33 cellular contexts compared by ENCODE assay signal in genomic region chr12:10521555-10521954, GRCh38. TPM values are rescaled to one million over a fixed set of nuclear protein-coding genes. Genes with fewer than 3 reads are reported as not detected.
"Had no signal": no experiment of that assay in that cellular context is flagged by ENCODE, and none has a peak within 500 bp of the region (broad histone marks: within the 10 kb centered on the region; RNA-seq: fewer than 3 reads in every experiment).

No MANE protein-coding gene starts in this region.

- DNase-seq: colonic mucosa; effector CD8-positive, alpha-beta T cell; endodermal cell; foreskin fibroblast; glutamatergic neuron; heart right ventricle; hippocampal formation; left cardiac atrium; left lung; mesenchymal stem cell; mucosa of descending colon; naive B cell; pancreas; retina; right lobe of liver; small intestine; stimulated activated CD4-positive, alpha-beta T cell treated with anti-CD3 and anti-CD28 coated beads, Interleukin-12 subunit alpha, Interleukin-12 subunit beta, amount 100 ng/mL, for 4 hours; stimulated activated CD4-positive, alpha-beta T cell treated with anti-CD3 and anti-CD28 coated beads, Interleukin-1b, Interleukin-23, amount 100 ng/mL, for 48 hours; stimulated activated CD4-positive, alpha-beta T cell treated with anti-CD3 and anti-CD28 coated beads, Interleukin-4, amount 100 ng/mL, for 1 hour; stimulated activated CD8-positive, alpha-beta memory T cell treated with anti-CD3 and anti-CD28 coated beads, Interleukin-4, amount 100 ng/mL, for 48 hours; stimulated activated naive CD4-positive, alpha-beta T cell treated with Interleukin-2 at 50 U/mL for 16 hours; upper lobe of left lung had no signal

- H3K9me3 ChIP-seq: colonic mucosa, gastroesophageal sphincter, heart right ventricle, left lung, mucosa of descending colon, neutrophil, pancreas, right lobe of liver, thoracic aorta, tibial nerve, upper lobe of left lung had no signal

- H3K27ac Mint-ChIP-seq: dendritic cell treated with granulocyte-macrophage colony-stimulating factor and Interleukin-4, amounts not matched to agents 40 ng/mL and 50 ng/mL, for 4 days; endodermal cell; mesothelial cell of epicardium; naive B cell; natural killer cell treated with Interleukin-12 subunit alpha and Interleukin-12 subunit beta and Interleukin-15 and Interleukin-18, amount 100 ng/mL, for 72 hours had no signal

- H3K36me3 ChIP-seq: colonic mucosa, gastroesophageal sphincter, heart right ventricle, left lung, neutrophil, pancreas, right lobe of liver, thoracic aorta, tibial nerve, upper lobe of left lung had no signal

- H3K27ac ChIP-seq: colonic mucosa, epithelial cell of prostate, gastroesophageal sphincter, heart right ventricle, left lung, neutrophil, pancreas, right lobe of liver, thoracic aorta, tibial nerve, upper lobe of left lung had no signal

- ATAC-seq: esophagus mucosa, gastroesophageal sphincter, heart right ventricle, left cardiac atrium, left lung, mucosa of descending colon, pancreas, right lobe of liver had no signal

- H3K4me1 Mint-ChIP-seq: endodermal cell, mesothelial cell of epicardium, naive B cell, neural crest cell had no signal

- H3K36me3 Mint-ChIP-seq: mesothelial cell of epicardium, naive B cell had no signal

- H3K9me3 Mint-ChIP-seq: dendritic cell treated with granulocyte-macrophage colony-stimulating factor and Interleukin-4, amounts not matched to agents 40 ng/mL and 50 ng/mL, for 4 days; mesothelial cell of epicardium; naive B cell; natural killer cell treated with Interleukin-12 subunit alpha and Interleukin-12 subunit beta and Interleukin-15 and Interleukin-18, amount 100 ng/mL, for 72 hours; neural crest cell had no signal

- H3K4me1 ChIP-seq: colonic mucosa, gastroesophageal sphincter, heart right ventricle, left lung, pancreas, right lobe of liver, tibial nerve, upper lobe of left lung had no signal

- H3K4me3 ChIP-seq: colonic mucosa, gastroesophageal sphincter, heart right ventricle, left lung, mucosa of descending colon, pancreas, right lobe of liver, thoracic aorta, tibial nerve, upper lobe of left lung had no signal

- H3K4me3 Mint-ChIP-seq: dendritic cell treated with granulocyte-macrophage colony-stimulating factor and Interleukin-4, amounts not matched to agents 40 ng/mL and 50 ng/mL, for 4 days; endodermal cell; mesothelial cell of epicardium; naive B cell; natural killer cell treated with Interleukin-12 subunit alpha and Interleukin-12 subunit beta and Interleukin-15 and Interleukin-18, amount 100 ng/mL, for 72 hours; neural crest cell had no signal

- H3K27me3 ChIP-seq: colonic mucosa, gastroesophageal sphincter, heart right ventricle, left lung, neutrophil, pancreas, right lobe of liver, tibial nerve, upper lobe of left lung had no signal

- H3K27me3 Mint-ChIP-seq: dendritic cell treated with granulocyte-macrophage colony-stimulating factor and Interleukin-4, amounts not matched to agents 40 ng/mL and 50 ng/mL, for 4 days; naive B cell; natural killer cell treated with Interleukin-12 subunit alpha and Interleukin-12 subunit beta and Interleukin-15 and Interleukin-18, amount 100 ng/mL, for 72 hours had no signal

RNA-seq across cellular contexts. Expression of gene EIF2S3B, which starts 15.9 kb away (rescaled TPM):
- total RNA-seq: omental fat pad had no signal
